Comparison of ENCODE assay signal across 26 cellular contexts in the genomic region with DNA sequence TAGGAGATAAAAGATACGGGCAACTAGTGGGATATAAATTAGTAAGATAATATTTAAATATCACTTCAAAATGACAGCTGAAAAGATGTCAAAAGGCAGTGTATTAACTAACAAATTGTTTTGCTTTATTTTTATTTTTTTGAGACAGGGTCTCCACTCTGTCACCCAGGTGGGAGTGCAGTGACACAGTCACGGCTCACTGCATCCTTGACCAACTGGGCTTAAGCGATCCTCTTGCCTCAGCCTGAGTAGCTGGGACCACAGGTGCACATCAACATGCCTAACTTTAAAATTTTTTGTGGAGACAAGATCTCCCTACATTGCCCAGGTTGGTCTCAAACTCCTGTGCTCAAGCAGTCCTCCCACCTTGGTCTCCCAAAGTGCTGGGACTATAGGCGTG.
"Had no signal": no experiment of that assay in that cellular context is flagged by ENCODE, and none has a peak within 500 bp of the region (broad histone marks: within the 10 kb centered on the region; RNA-seq: fewer than 3 reads in every experiment).

No MANE protein-coding gene starts in this region.

- H3K27me3 Mint-ChIP-seq: activated CD4-positive, alpha-beta T cell treated with anti-CD3 and anti-CD28 coated beads for 36 hours; stimulated activated naive CD8-positive, alpha-beta T cell treated with anti-CD3 and anti-CD28 coated beads, Interleukin-15, Interleukin-2, amounts not matched to agents 100 ng/mL and 50 ng/mL, for 24 hours; type B pancreatic cell had no signal

- FAIRE-seq: astrocyte had no signal

- H3K27ac ChIP-seq: heart left ventricle, lower lobe of right lung, right lobe of liver, thoracic aorta, uterus had no signal

- H3K36me3 ChIP-seq: right lobe of liver, thoracic aorta, uterus had no signal

- H3K27me3 ChIP-seq: heart left ventricle, right lobe of liver, uterus had no signal

- H3K36me3 Mint-ChIP-seq: immature natural killer cell, natural killer cell had no signal

- H3K4me3 Mint-ChIP-seq: activated CD4-positive, alpha-beta T cell treated with anti-CD3 and anti-CD28 coated beads for 36 hours; activated T-helper 1 cell treated with anti-CD3 and anti-CD28 coated beads, Interleukin-12 subunit alpha, Interleukin-12 subunit beta, Interleukin-2, Interleukin-4 antibody, amounts not matched to agents 30 ng/mL and 10 ng/mL and 1 ng/mL, durations not matched to agents 14 hours and 24 hours and 36 hours; endodermal cell; immature natural killer cell; natural killer cell; stimulated activated naive CD8-positive, alpha-beta T cell treated with anti-CD3 and anti-CD28 coated beads, Interleukin-15, Interleukin-2, amounts not matched to agents 100 ng/mL and 50 ng/mL, for 24 hours had no signal

- H3K9me3 ChIP-seq: heart left ventricle, lower lobe of right lung, right lobe of liver, thoracic aorta, uterus had no signal

- DNase-seq: activated CD4-positive, alpha-beta T cell treated with anti-CD3 and anti-CD28 coated beads for 36 hours; activated CD4-positive, CD25-positive, alpha-beta regulatory T cell; activated gamma-delta T cell; activated naive CD4-positive, alpha-beta T cell treated with anti-CD3 and anti-CD28 coated beads, Interleukin-2, amount 50 U/mL, for 16 hours; activated T-cell treated with anti-CD3 and anti-CD28 coated beads for 4 hours; amniotic stem cell; caudate nucleus; endodermal cell; foreskin fibroblast; heart left ventricle; hypothalamus; immature natural killer cell; lower lobe of right lung; mesenchymal stem cell; natural killer cell; right lobe of liver; stimulated activated CD4-positive, alpha-beta T cell treated with anti-CD3 and anti-CD28 coated beads, Interleukin-12 subunit alpha, Interleukin-12 subunit beta, amount 100 ng/mL, for 4 hours; stimulated activated CD4-positive, alpha-beta T cell treated with anti-CD3 and anti-CD28 coated beads, Interleukin-4, amount 100 ng/mL, for 1 hour; uterus had no signal

- H3K9me3 Mint-ChIP-seq: activated T-helper 1 cell treated with anti-CD3 and anti-CD28 coated beads, Interleukin-12 subunit alpha, Interleukin-12 subunit beta, Interleukin-2, Interleukin-4 antibody, amounts not matched to agents 30 ng/mL and 10 ng/mL and 1 ng/mL, durations not matched to agents 14 hours and 24 hours and 36 hours; endodermal cell; immature natural killer cell; natural killer cell; stimulated activated naive CD8-positive, alpha-beta T cell treated with anti-CD3 and anti-CD28 coated beads, Interleukin-15, Interleukin-2, amounts not matched to agents 100 ng/mL and 50 ng/mL, for 24 hours; type B pancreatic cell had no signal

- H3K27ac Mint-ChIP-seq: activated T-helper 1 cell treated with anti-CD3 and anti-CD28 coated beads, Interleukin-12 subunit alpha, Interleukin-12 subunit beta, Interleukin-2, Interleukin-4 antibody, amounts not matched to agents 30 ng/mL and 10 ng/mL and 1 ng/mL, durations not matched to agents 14 hours and 24 hours and 36 hours; endodermal cell; stimulated activated naive CD8-positive, alpha-beta T cell treated with anti-CD3 and anti-CD28 coated beads, Interleukin-15, Interleukin-2, amounts not matched to agents 100 ng/mL and 50 ng/mL, for 24 hours had no signal

- ATAC-seq: activated CD4-positive, alpha-beta T cell treated with anti-CD3 and anti-CD28 coated beads for 36 hours; esophagus mucosa; heart left ventricle; left lobe of liver; lower lobe of right lung; natural killer cell; right lobe of liver had no signal

- H3K4me3 ChIP-seq: heart left ventricle, lower lobe of right lung, right lobe of liver, thoracic aorta, uterus had no signal
